In the genomic region with DNA sequence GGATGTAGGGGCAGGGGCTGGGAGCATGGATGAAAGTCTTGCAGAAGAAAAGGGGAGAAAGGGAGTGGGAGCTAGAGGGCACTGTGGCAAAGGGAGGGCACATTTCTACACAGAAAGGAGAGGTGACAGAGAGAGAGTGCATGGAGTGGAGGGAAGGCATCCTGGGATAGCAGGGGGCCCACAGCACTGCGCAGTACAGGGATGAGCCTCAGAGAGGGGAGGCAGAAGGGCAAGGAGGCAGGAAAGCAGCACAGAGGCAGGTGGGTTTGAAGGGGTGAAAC, we compare ENCODE assay signal across 16 cellular contexts. TPM values are rescaled to one million over a fixed set of nuclear protein-coding genes. Genes with fewer than 3 reads are reported as not detected.
DNase-seq lines count a peak whose midpoint lies in the region; ATAC-seq and TF ChIP-seq lines count a peak whose summit lies in the region.
"Had no signal": no experiment of that assay in that cellular context is flagged by ENCODE, and none has a peak within 500 bp of the region (broad histone marks: within the 10 kb centered on the region; RNA-seq: fewer than 3 reads in every experiment).

No MANE protein-coding gene starts in this region.

- no peak overlapping the region for H3K4me3 Mint-ChIP-seq in chondrocyte (ENCODE audit: unreplicated experiment)

- H2BK15ac ChIP-seq in neuronal stem cell (ENCODE audit: low read length): peak overlapping the region; percentile 0

- H3K4me1 ChIP-seq in left ventricle myocardium inferior: peaks cover 100% of the 10 kb centered on the region
- H3K4me1 ChIP-seq in neuronal stem cell (ENCODE audit: control insufficient read depth in 2 of 2, insufficient read depth in 1 of 2, low read depth in 1 of 2, low read length in 2 of 2): peaks cover 6 to 10% of the 10 kb centered on the region in 2 donors
- H3K4me1 ChIP-seq in upper lobe of left lung: peaks cover 83 to 100% (median 98%) of the 10 kb centered on the region in 4 donors

- H3K4ac ChIP-seq in neuronal stem cell (ENCODE audit: low read length): no peak overlapping the region

- H3K27ac Mint-ChIP-seq in chondrocyte (ENCODE audit: unreplicated experiment): peak overlapping the region; percentile 27

- peaks cover 18% of the 10 kb centered on the region for H3K36me3 ChIP-seq in left ventricle myocardium inferior
- H3K36me3 ChIP-seq in neuronal stem cell (replicated peaks in 1 of 2; ENCODE audit: control insufficient read depth in 2 of 2, insufficient read depth in 2 of 2, low read length in 2 of 2): peaks cover 0 to 4% of the 10 kb centered on the region in 2 donors
- peaks cover 0 to 17% (median 3%) of the 10 kb centered on the region in 4 donors for H3K36me3 ChIP-seq in upper lobe of left lung

- no peak overlapping the region for H3K14ac ChIP-seq in neuronal stem cell (ENCODE audit: low read length)

- no peak overlapping the region for H4K91ac ChIP-seq in neuronal stem cell (ENCODE audit: low read depth, low read length, poor library complexity)

- H3K9ac ChIP-seq in neuronal stem cell (ENCODE audit: low read depth, low read length, poor library complexity): no peak overlapping the region

- TF ChIP-seq POLR2A in upper lobe of left lung (IDR thresholded peaks at IDR 0.05): no peak

- no peaks in the 10 kb centered on the region for H3K27me3 ChIP-seq in left ventricle myocardium inferior (ENCODE audit: low read depth)
- H3K27me3 ChIP-seq in neuronal stem cell (ENCODE audit: control insufficient read depth in 3 of 3, insufficient read depth in 3 of 3, low read depth in 1 of 3, low read length in 3 of 3): no peaks in the 10 kb centered on the region
- H3K27me3 ChIP-seq in upper lobe of left lung: no peaks in the 10 kb centered on the region
- H3K27me3 ChIP-seq: MG63 had no signal

- H3K4me2 ChIP-seq in neuronal stem cell (ENCODE audit: insufficient read depth, low read length, poor library complexity, severe bottlenecking): no peak overlapping the region

- H2AK5ac ChIP-seq in neuronal stem cell (ENCODE audit: low read depth, low read length): peak overlapping the region; percentile 9

- peaks cover 97% of the 10 kb centered on the region for H3K4me1 Mint-ChIP-seq in chondrocyte (ENCODE audit: low read depth)

- no peak for DNase-seq in left ventricle myocardium inferior
- no peak for DNase-seq in left cardiac atrium
- DNase-seq in chondrocyte (ENCODE audit: low spot score): no peak
- no peak for DNase-seq in neuronal stem cell (ENCODE audit: low spot score)
- DNase-seq in upper lobe of left lung: no peak
- DNase-seq in NCI-H226: no peak
- no peak for DNase-seq in UCSD-AML1 (lab: John Stamatoyannopoulos, UW; ENCODE audit: unreplicated experiment)
- DNase-seq: activated effector memory CD4-positive, alpha-beta T cell treated with anti-CD3 and anti-CD28 coated beads, Interleukin-2, amount 50 U/mL, for 16 hours; COR-L47; MG63; naive thymus-derived CD8-positive, alpha-beta T cell; NCI-H1694 treated with DMSO at 0.1 percent for 48 hours; NCI-H524; stimulated activated CD8-positive, alpha-beta memory T cell treated with anti-CD3 and anti-CD28 coated beads, Interleukin-4, amount 100 ng/mL, for 48 hours had no signal

- H3K79me1 ChIP-seq in neuronal stem cell (ENCODE audit: low read depth, low read length): no peaks in the 10 kb centered on the region

- H3K9me3 ChIP-seq in left ventricle myocardium inferior (replicated peaks): no peaks in the 10 kb centered on the region
- H3K9me3 ChIP-seq in neuronal stem cell (replicated peaks in 1 of 2; ENCODE audit: control insufficient read depth in 2 of 2, insufficient read depth in 1 of 2, low read depth in 1 of 2, low read length in 2 of 2): no peaks in the 10 kb centered on the region
- H3K9me3 ChIP-seq in upper lobe of left lung: no peaks in the 10 kb centered on the region
- H3K9me3 ChIP-seq: MG63 had no signal

- no peak for TF ChIP-seq CTCF in left ventricle myocardium inferior (IDR thresholded peaks at IDR 0.05; ENCODE audit: borderline replicate concordance)
- no peak for TF ChIP-seq CTCF in chondrocyte (IDR thresholded peaks at IDR 0.05)
- TF ChIP-seq CTCF in upper lobe of left lung (IDR thresholded peaks at IDR 0.05): no peak

- intact Hi-C loops in left ventricle myocardium inferior (cut with micrococcal nuclease): no loop called here
- intact Hi-C loops in left cardiac atrium (cut with DNase I): no loop called here

- no peaks in the 10 kb centered on the region for H3K9me3 Mint-ChIP-seq in chondrocyte (ENCODE audit: low read depth)
- H3K9me3 Mint-ChIP-seq: naive thymus-derived CD8-positive, alpha-beta T cell had no signal

- no peaks in the 10 kb centered on the region for H3K27me3 Mint-ChIP-seq in chondrocyte (ENCODE audit: low read depth)
- H3K27me3 Mint-ChIP-seq: naive thymus-derived CD8-positive, alpha-beta T cell had no signal

- H2BK120ac ChIP-seq in neuronal stem cell (ENCODE audit: low read depth, low read length): no peak overlapping the region

- no CpG with 5 or more reads among the region's 1 CpG for WGBS in neuronal stem cell (ENCODE audit: extremely low coverage in 2 of 2, insufficient read length in 2 of 2, insufficient replicate concordance in 1 of 2), 2 donors
- 96 to 100% methylated on average over 1 of the region's 1 CpG for WGBS in upper lobe of left lung, 2 donors

- H2AFZ ChIP-seq in neuronal stem cell (ENCODE audit: low read length): no peak overlapping the region

- peaks cover 5% of the 10 kb centered on the region for H3K36me3 Mint-ChIP-seq in chondrocyte (ENCODE audit: low read depth)

- H3K27ac ChIP-seq in left ventricle myocardium inferior (replicated peaks): peak overlapping the region; percentile 100
- H3K27ac ChIP-seq in neuronal stem cell (replicated peaks; ENCODE audit: low read length): no peak overlapping the region
- peak overlapping the region; percentile 92 to 99 (median 96) for H3K27ac ChIP-seq in upper lobe of left lung

- no peak overlapping the region for H4K8ac ChIP-seq in neuronal stem cell (ENCODE audit: low read depth, low read length)

- ATAC-seq in left cardiac atrium: no peak
- ATAC-seq in upper lobe of left lung (ENCODE audit: low FRiP score in 2 of 2): no peak
- ATAC-seq in GM21423 (IDR thresholded peaks at IDR 0.05; ENCODE audit: unreplicated experiment): no peak
- ATAC-seq: HCT116; naive thymus-derived CD8-positive, alpha-beta T cell had no signal

- no peak overlapping the region for H3K18ac ChIP-seq in neuronal stem cell (ENCODE audit: low read length)

- H2BK5ac ChIP-seq in neuronal stem cell (ENCODE audit: low read length): no peak overlapping the region

- TF ChIP-seq EP300 in upper lobe of left lung (IDR thresholded peaks at IDR 0.05): no peak

- H3K23ac ChIP-seq in neuronal stem cell (ENCODE audit: low read depth, low read length, poor library complexity): no peak overlapping the region

- H2BK12ac ChIP-seq in neuronal stem cell (ENCODE audit: low read length): no peak overlapping the region

- H3K4me3 ChIP-seq in left ventricle myocardium inferior: no peak overlapping the region
- H3K4me3 ChIP-seq in neuronal stem cell (ENCODE audit: low read length in 2 of 2): no peak overlapping the region
- H3K4me3 ChIP-seq in upper lobe of left lung: no peak overlapping the region
- H3K4me3 ChIP-seq: MG63 had no signal

RNA-seq across cellular contexts. Expression of gene STOML1, which starts 5.4 kb away (rescaled TPM):
- total RNA-seq in left ventricle myocardium inferior (26.1 TPM), left cardiac atrium (10 to 100 TPM; 20.3 to 21.1 TPM), chondrocyte (18.0 to 26.4 TPM (median 18.9 TPM) in 3 replicates), upper lobe of left lung (10 to 100 TPM; 12.2 to 23.3 (median 18.3) TPM)
- polyA plus RNA-seq in neuronal stem cell (2013, experiment 1 of 2): 2.2 TPM
- polyA plus RNA-seq in neuronal stem cell (2013, experiment 2 of 2): 2.3 TPM

RNA-seq across cellular contexts. Expression of gene PML, which starts 7.8 kb away (rescaled TPM):
- total RNA-seq in left ventricle myocardium inferior (19.1 TPM), left cardiac atrium (10 to 100 TPM; 23.4 to 38.7 TPM), chondrocyte (38.8 to 44.3 TPM (median 40.0 TPM) in 3 replicates), upper lobe of left lung (100 to 1,000 TPM in 2 of 6 donors, 10 to 100 TPM in 4; 63.1 to 247 (median 92.9) TPM)
- polyA plus RNA-seq in neuronal stem cell (2013, experiment 1 of 2): 19.7 TPM
- polyA plus RNA-seq in neuronal stem cell (2013, experiment 2 of 2): 20.5 TPM
